ENCODE assay signal across 8 cellular contexts in the genomic region with DNA sequence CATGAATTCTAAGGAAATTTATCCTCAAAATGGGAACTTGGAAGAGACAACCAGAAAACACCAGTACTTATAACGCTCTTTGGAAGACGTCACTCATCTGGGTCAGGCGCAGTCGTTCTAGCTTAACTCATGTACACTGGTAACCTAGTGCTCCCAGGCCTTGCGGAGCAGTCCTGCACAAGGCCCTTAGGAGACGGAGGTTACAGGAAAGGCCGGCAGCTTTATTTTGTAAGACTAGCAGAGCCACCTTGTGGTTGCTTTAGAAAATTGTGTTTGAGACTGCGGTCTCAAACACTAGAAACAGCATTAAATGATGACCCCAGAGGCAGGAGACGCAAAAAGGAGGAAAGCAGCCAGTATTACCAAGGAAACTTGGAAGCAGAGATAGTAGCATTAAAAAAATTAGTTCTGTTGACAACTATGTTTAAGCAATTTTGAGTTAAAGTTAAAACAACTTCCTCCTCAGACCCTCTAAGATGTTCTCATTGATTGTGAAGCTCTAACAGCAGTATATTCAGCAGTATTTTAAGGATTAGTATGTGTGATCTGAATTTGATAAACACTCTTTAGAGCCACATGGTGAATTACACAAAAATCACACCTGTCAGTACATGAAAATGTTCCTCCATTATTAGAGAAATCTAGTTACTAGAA.
DNase-seq lines count a peak whose midpoint lies in the region; ATAC-seq and TF ChIP-seq lines count a peak whose summit lies in the region.

No MANE protein-coding gene starts in this region.

- no peak overlapping the region for H3K27ac ChIP-seq in SJSA1

- no peak for ATAC-seq in GM18502 (IDR thresholded peaks at IDR 0.05; ENCODE audit: poor library complexity, unreplicated experiment)
- no peak for ATAC-seq in HG03097 (IDR thresholded peaks at IDR 0.05; ENCODE audit: low FRiP score, unreplicated experiment)

- no peaks in the 10 kb centered on the region; the same call in 1 of the 2 replicates for H3K9me3 ChIP-seq in SJSA1 (replicated peaks)

- H3K4me1 ChIP-seq in SJSA1 (replicated peaks): peaks cover 19% of the 10 kb centered on the region

- H3K27me3 ChIP-seq in SJSA1 (replicated peaks): no peaks in the 10 kb centered on the region; the same call in 1 of the 2 replicates

- peak; percentile 18 for DNase-seq in stimulated activated CD4-positive, alpha-beta T cell treated with anti-CD3 and anti-CD28 coated beads, Interleukin-15, amount 100 ng/mL, for 24 hours
- DNase-seq in stimulated activated CD4-positive, alpha-beta T cell treated with anti-CD3 and anti-CD28 coated beads, Interleukin-4, amount 100 ng/mL, for 1 hour: no peak
- DNase-seq in NCI-H1092 (lab: John Stamatoyannopoulos, UW): peak; percentile 27
- DNase-seq in SJSA1 (ENCODE audit: low read depth in 1 of 2, low spot score in 2 of 2): peak; percentile 52 to 59
- peak; percentile 44 to 45 for DNase-seq in erythroblast (lab: John Stamatoyannopoulos, UW)
- DNase-seq in myocyte (ENCODE audit: low read depth): peak; percentile 70

- no peaks in the 10 kb centered on the region for H3K36me3 ChIP-seq in SJSA1

- H3K4me3 ChIP-seq in SJSA1: no peak overlapping the region

- TF ChIP-seq POLR2A in erythroblast (IDR thresholded peaks at IDR 0.05; ENCODE audit: low read length): no peak
